In the genomic region with DNA sequence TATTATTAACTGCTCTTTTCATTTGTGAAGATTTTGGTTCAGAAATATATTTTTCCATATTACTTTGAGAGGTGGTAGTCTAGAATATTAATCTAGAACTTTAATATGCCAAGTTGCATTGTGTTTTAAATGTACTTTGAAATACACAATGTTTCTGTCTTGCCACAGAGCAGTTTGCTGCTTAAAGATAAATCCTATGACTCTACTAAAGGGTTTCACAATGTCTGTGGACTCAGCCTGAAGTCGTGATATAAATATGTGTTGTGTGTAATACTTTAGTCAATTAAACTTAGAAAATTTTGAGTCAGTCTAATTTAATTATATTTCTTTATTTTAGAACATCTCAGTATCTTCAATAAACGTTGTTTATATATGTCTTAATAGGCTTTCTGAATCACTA, we compare ENCODE assay signal across 23 cellular contexts.
"Had no signal": no experiment of that assay in that cellular context is flagged by ENCODE, and none has a peak within 500 bp of the region (broad histone marks: within the 10 kb centered on the region; RNA-seq: fewer than 3 reads in every experiment).

No MANE protein-coding gene starts in this region.

- H3K9me3 ChIP-seq: breast epithelium, colonic mucosa, pancreas, prostate gland had no signal

- H3K27ac ChIP-seq: breast epithelium, colonic mucosa, pancreas, prostate gland, tibial nerve had no signal

- H3K4me1 ChIP-seq: breast epithelium, colonic mucosa, pancreas, prostate gland, tibial nerve had no signal

- ATAC-seq: esophagus mucosa; naive thymus-derived CD4-positive, alpha-beta T cell; pancreas; sciatic nerve had no signal

- H3K27me3 ChIP-seq: breast epithelium, colonic mucosa, pancreas, tibial nerve had no signal

- DNase-seq: activated CD4-positive, alpha-beta memory T cell treated with anti-CD3 and anti-CD28 coated beads for 36 hours; activated CD4-positive, alpha-beta T cell treated with anti-CD3 and anti-CD28 coated beads, Interleukin-2, amount 10 ng/mL, durations not matched to agents 24 days and 14 days; activated CD4-positive, CD25-positive, alpha-beta regulatory T cell treated with anti-CD3 and anti-CD28 coated beads, Interleukin-2, amount 50 U/mL, for 72 hours; activated CD8-positive, alpha-beta memory T cell treated with anti-CD3 and anti-CD28 coated beads, Interleukin-2, amount 50 U/mL, for 4 hours; activated effector memory CD4-positive, alpha-beta T cell treated with anti-CD3 and anti-CD28 coated beads, Interleukin-2, amount 50 U/mL, for 16 hours; activated naive CD4-positive, alpha-beta T cell treated with anti-CD3 and anti-CD28 coated beads, Interleukin-2, amount 10 ng/mL, durations not matched to agents 7 days and 5 days; activated naive CD8-positive, alpha-beta T cell treated with anti-CD3 and anti-CD28 coated beads, Interleukin-2, amount 10 ng/mL, durations not matched to agents 7 days and 5 days; activated T-cell treated with anti-CD3 and anti-CD28 coated beads, Interleukin-2, amount 50 U/mL, for 1 hour; amygdala; colonic mucosa; head of caudate nucleus; hippocampal formation; kidney; naive thymus-derived CD4-positive, alpha-beta T cell; pancreas; retina; stimulated activated naive CD4-positive, alpha-beta T cell; T-helper 2 cell had no signal

- H3K4me3 ChIP-seq: breast epithelium, colonic mucosa, pancreas, prostate gland, tibial nerve had no signal

- H3K36me3 ChIP-seq: breast epithelium, colonic mucosa, pancreas, prostate gland, tibial nerve had no signal
